ENCODE assay signal across 11 cellular contexts in genomic region chr21:38815060-38815405, GRCh38. TPM values are rescaled to one million over a fixed set of nuclear protein-coding genes. Genes with fewer than 3 reads are reported as not detected.
DNase-seq lines count a peak whose midpoint lies in the region; TF ChIP-seq lines count a peak whose summit lies in the region.
"Had no signal": no experiment of that assay in that cellular context is flagged by ENCODE, and none has a peak within 500 bp of the region (broad histone marks: within the 10 kb centered on the region; RNA-seq: fewer than 3 reads in every experiment).

No MANE protein-coding gene starts in this region.

- H3K4me3 ChIP-seq in duodenal mucosa (ENCODE audit: low read depth in 1 of 2, low read length in 2 of 2) (no peak overlapping the region), rectal smooth muscle tissue (ENCODE audit: low read length) (no peak overlapping the region), BE2C (ENCODE audit: low read depth, low read length) (no peak overlapping the region)
- H3K4me3 ChIP-seq: adrenal gland had no signal

- peak; percentile 53 for DNase-seq in EL
- DNase-seq in NCI-H2227 (lab: John Stamatoyannopoulos, UW; ENCODE audit: unreplicated experiment): peak; percentile 30
- no peak for DNase-seq in stimulated activated CD4-positive, alpha-beta T cell treated with anti-CD3 and anti-CD28 coated beads, Interleukin-12 subunit alpha, Interleukin-12 subunit beta, amount 100 ng/mL, for 4 hours
- DNase-seq in COLO829 (ENCODE audit: low spot score): no peak
- DNase-seq in BE2C: no peak
- DNase-seq: adrenal gland; NCI-H69; right cardiac atrium; stimulated activated naive CD8-positive, alpha-beta T cell treated with anti-CD3 and anti-CD28 coated beads, Interleukin-15, amount 100 ng/mL, for 72 hours had no signal

- H3K27me3 ChIP-seq in duodenal mucosa (ENCODE audit: control insufficient read depth in 1 of 2, insufficient read depth in 2 of 2, low read length in 2 of 2) (no peaks in the 10 kb centered on the region), rectal smooth muscle tissue (ENCODE audit: control insufficient read depth, insufficient read depth, low read length) (no peaks in the 10 kb centered on the region), BE2C (no peaks in the 10 kb centered on the region)
- H3K27me3 ChIP-seq: adrenal gland had no signal

- no peak for TF ChIP-seq CTCF in BE2C (IDR thresholded peaks at IDR 0.05; ENCODE audit: low read depth, low read length)

- no peaks in the 10 kb centered on the region for H3K9me3 ChIP-seq in duodenal mucosa (ENCODE audit: control insufficient read depth in 1 of 2, low read length in 2 of 2)
- H3K9me3 ChIP-seq in BE2C: no peaks in the 10 kb centered on the region
- H3K9me3 ChIP-seq: adrenal gland had no signal

- H3K9ac ChIP-seq in duodenal mucosa (ENCODE audit: low read depth in 1 of 2, low read length in 2 of 2) (peak overlapping the region; percentile 36), rectal smooth muscle tissue (ENCODE audit: low read length) (no peak overlapping the region)

- H3K4me1 ChIP-seq in duodenal mucosa (ENCODE audit: control insufficient read depth in 1 of 2, insufficient read depth in 2 of 2, low read length in 2 of 2) (peaks cover 69 to 87% of the 10 kb centered on the region in 2 donors), rectal smooth muscle tissue (ENCODE audit: control insufficient read depth, insufficient read depth, low read length) (peaks cover 23% of the 10 kb centered on the region), BE2C (peaks cover 3% of the 10 kb centered on the region)

- H3K27ac ChIP-seq in duodenal mucosa (ENCODE audit: low read depth, low read length) (peak overlapping the region; percentile 52), rectal smooth muscle tissue (ENCODE audit: low read depth, low read length) (peak overlapping the region; percentile 70)

- H3K36me3 ChIP-seq in duodenal mucosa (ENCODE audit: control insufficient read depth in 1 of 2, insufficient read depth in 2 of 2, low read length in 2 of 2): peaks cover 71 to 81% of the 10 kb centered on the region in 2 donors
- peaks cover 41% of the 10 kb centered on the region for H3K36me3 ChIP-seq in rectal smooth muscle tissue (ENCODE audit: control insufficient read depth, insufficient read depth, low read length)
- H3K36me3 ChIP-seq in BE2C: peaks cover 88% of the 10 kb centered on the region

RNA-seq across cellular contexts. Expression of gene ETS2, which starts 9.3 kb away (rescaled TPM):
- polyA plus RNA-seq in BE2C (2012; ENCODE audit: insufficient read depth, insufficient read length, low read depth): 21.9 TPM

Comparison
In these comparisons a context has a peak if more than half of its experiments do, and no peak if none do; other contexts are left out.
1. DNase-seq: peak in EL (single experiment) and NCI-H2227 (single experiment); none in stimulated activated CD4-positive, alpha-beta T cell treated with anti-CD3 and anti-CD28 coated beads, Interleukin-12 subunit alpha, Interleukin-12 subunit beta, amount 100 ng/mL, for 4 hours (single experiment), COLO829 (single experiment) and BE2C (single experiment).